In the genomic region with DNA sequence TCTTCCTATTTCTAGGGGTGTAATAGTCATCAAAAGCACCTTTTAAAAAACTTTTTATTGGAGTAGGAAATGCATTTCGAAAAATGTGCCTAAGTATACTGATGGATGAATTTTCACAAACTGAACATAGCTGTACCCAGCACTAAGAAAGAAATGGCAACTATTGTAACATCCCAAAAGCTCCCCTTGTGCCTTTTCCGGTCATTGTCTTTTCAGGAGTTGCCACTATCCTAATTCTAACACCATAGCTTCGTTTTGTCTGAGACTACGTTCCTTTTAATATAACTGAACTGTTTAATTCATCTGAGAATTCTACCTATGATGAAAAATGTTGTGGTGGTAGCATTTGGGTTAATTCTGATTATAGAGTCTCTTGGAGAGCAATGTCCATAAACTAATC, we compare ENCODE assay signal across 11 cellular contexts. TPM values are rescaled to one million over a fixed set of nuclear protein-coding genes. Genes with fewer than 3 reads are reported as not detected.
A peak's percentile ranks its signal among the peaks of the same experiment; 100 is the strongest.
DNase-seq lines count a peak whose midpoint lies in the region; ATAC-seq and TF ChIP-seq lines count a peak whose summit lies in the region.
"Had no signal": no experiment of that assay in that cellular context is flagged by ENCODE, and none has a peak within 500 bp of the region (broad histone marks: within the 10 kb centered on the region; RNA-seq: fewer than 3 reads in every experiment).

No MANE protein-coding gene starts in this region.

- no peaks in the 10 kb centered on the region for H3K9me3 ChIP-seq in DOHH2 (ENCODE audit: control insufficient read depth, insufficient read depth, low read length)
- H3K9me3 ChIP-seq in Loucy (ENCODE audit: insufficient read depth, low read depth, low read length), result no peaks in the 10 kb centered on the region

- H3K9me2 ChIP-seq in DOHH2 (replicated peaks; ENCODE audit: control insufficient read depth, low read length) (no peaks in the 10 kb centered on the region), Loucy (replicated peaks; ENCODE audit: low read depth, low read length) (no peaks in the 10 kb centered on the region)

- intact Hi-C loops in dendritic cell treated with granulocyte-macrophage colony-stimulating factor and Interleukin-4, amounts not matched to agents 40 ng/mL and 50 ng/mL, for 4 days (cut with micrococcal nuclease), result no loop called here

- H3F3A ChIP-seq in DOHH2 (ENCODE audit: control insufficient read depth, insufficient read depth), result no peaks in the 10 kb centered on the region
- no peaks in the 10 kb centered on the region for H3F3A ChIP-seq in Loucy (ENCODE audit: low read depth)

- peaks cover 45% of the 10 kb centered on the region for H3K4me1 Mint-ChIP-seq in dendritic cell treated with granulocyte-macrophage colony-stimulating factor and Interleukin-4, amounts not matched to agents 40 ng/mL and 50 ng/mL, for 4 days (ENCODE audit: low read depth)
- H3K4me1 Mint-ChIP-seq in neural crest cell, result peaks cover 31% of the 10 kb centered on the region

- H3K36me3 ChIP-seq in DOHH2 (ENCODE audit: control insufficient read depth, low read length) (peaks cover 54% of the 10 kb centered on the region), Loucy (ENCODE audit: insufficient read depth, low read length) (no peaks in the 10 kb centered on the region)

- H3K4me3 ChIP-seq in DOHH2 (ENCODE audit: low read length) (peak overlapping the region; percentile 92), Loucy (ENCODE audit: low read length, poor library complexity, severe bottlenecking) (peak overlapping the region; percentile 93)

- H3K4me3 Mint-ChIP-seq in dendritic cell treated with granulocyte-macrophage colony-stimulating factor and Interleukin-4, amounts not matched to agents 40 ng/mL and 50 ng/mL, for 4 days, result no peak overlapping the region
- peak overlapping the region; percentile 99 for H3K4me3 Mint-ChIP-seq in neural crest cell

- H3K79me2 ChIP-seq in DOHH2 (ENCODE audit: control insufficient read depth, low read length), result peaks cover 60% of the 10 kb centered on the region
- H3K79me2 ChIP-seq in Loucy (ENCODE audit: insufficient read depth, low read length), result peaks cover 30% of the 10 kb centered on the region

- H3K27me3 ChIP-seq in DOHH2 (ENCODE audit: control insufficient read depth, low read length) (no peaks in the 10 kb centered on the region), Loucy (ENCODE audit: insufficient read depth, low read length, poor library complexity, severe bottlenecking) (no peaks in the 10 kb centered on the region)

- no peak overlapping the region for H3K27ac ChIP-seq in DOHH2 (ENCODE audit: low read depth, low read length)

- H4K20me1 ChIP-seq in DOHH2 (ENCODE audit: control insufficient read depth, insufficient read depth, low read depth, low read length) (no peaks in the 10 kb centered on the region), Loucy (ENCODE audit: insufficient read depth, low read length, poor library complexity, severe bottlenecking) (peaks cover 6% of the 10 kb centered on the region)

- peak overlapping the region; percentile 95 for H3K9ac ChIP-seq in Loucy (ENCODE audit: low read depth, low read length, poor library complexity, severe bottlenecking)

- H3K9me3 Mint-ChIP-seq in dendritic cell treated with granulocyte-macrophage colony-stimulating factor and Interleukin-4, amounts not matched to agents 40 ng/mL and 50 ng/mL, for 4 days, result no peaks in the 10 kb centered on the region
- no peaks in the 10 kb centered on the region for H3K9me3 Mint-ChIP-seq in neural crest cell

- H3K27me3 Mint-ChIP-seq in dendritic cell treated with granulocyte-macrophage colony-stimulating factor and Interleukin-4, amounts not matched to agents 40 ng/mL and 50 ng/mL, for 4 days, result no peaks in the 10 kb centered on the region
- no peaks in the 10 kb centered on the region for H3K27me3 Mint-ChIP-seq in neural crest cell (ENCODE audit: low read depth)

- H3K4me1 ChIP-seq in DOHH2 (ENCODE audit: control insufficient read depth, low read length) (peaks cover 28% of the 10 kb centered on the region), Loucy (ENCODE audit: insufficient read depth, low read length, poor library complexity, severe bottlenecking) (peaks cover 33% of the 10 kb centered on the region)

- peak overlapping the region; percentile 23 for H3K27ac Mint-ChIP-seq in dendritic cell treated with granulocyte-macrophage colony-stimulating factor and Interleukin-4, amounts not matched to agents 40 ng/mL and 50 ng/mL, for 4 days
- no peak overlapping the region for H3K27ac Mint-ChIP-seq in neural crest cell (ENCODE audit: unreplicated experiment)

- no peak for ATAC-seq in esophagus mucosa
- ATAC-seq: left lobe of liver had no signal

- H2AFZ ChIP-seq in Loucy (ENCODE audit: low read length), result no peak overlapping the region

- H3K36me3 Mint-ChIP-seq in dendritic cell treated with granulocyte-macrophage colony-stimulating factor and Interleukin-4, amounts not matched to agents 40 ng/mL and 50 ng/mL, for 4 days (ENCODE audit: low read depth), result peaks cover 38% of the 10 kb centered on the region
- H3K36me3 Mint-ChIP-seq in neural crest cell (ENCODE audit: low read depth), result peaks cover 3% of the 10 kb centered on the region

- no peak for DNase-seq in neural crest cell (ENCODE audit: low read depth, low spot score)
- DNase-seq in D341Med (ENCODE audit: low spot score), result no peak
- no peak for DNase-seq in HK-2 (ENCODE audit: unreplicated experiment)
- DNase-seq: effector CD4-positive, alpha-beta T cell; NCI-H1105 treated with DMSO at 0.1 percent for 48 hours; small intestine had no signal

- H3K4me2 ChIP-seq in DOHH2 (ENCODE audit: low read length), result peak overlapping the region; percentile 83
- H3K4me2 ChIP-seq in Loucy (ENCODE audit: low read depth, low read length, poor library complexity, severe bottlenecking), result peak overlapping the region; percentile 68

- TF ChIP-seq CTCF in DOHH2 (IDR thresholded peaks at IDR 0.05; ENCODE audit: low read depth, low read length, poor library complexity, severe bottlenecking) (no peak), Loucy (conservative IDR thresholded peaks at IDR 0.05; ENCODE audit: low read length) (no peak), neural crest cell (conservative IDR thresholded peaks at IDR 0.05) (no peak)

RNA-seq across cellular contexts. Expression of a gene that starts 1.9 kb away (rescaled TPM):
- total RNA-seq in neural crest cell (94.2 and 98.2 TPM in 2 replicates), esophagus mucosa (90.3 TPM)

RNA-seq across cellular contexts. Expression of a gene that starts 31.5 kb away (rescaled TPM):
- 29.0 and 31.1 TPM in 2 replicates for total RNA-seq in neural crest cell
- total RNA-seq in esophagus mucosa, result 9.0 TPM

RNA-seq across cellular contexts. Expression of a gene that starts 36.9 kb away (rescaled TPM):
- total RNA-seq in neural crest cell, result 36.1 and 43.9 TPM in 2 replicates
- 13.1 TPM for total RNA-seq in esophagus mucosa

RNA-seq across cellular contexts. Expression of a gene that starts 59.1 kb away (rescaled TPM):
- total RNA-seq in neural crest cell (not detected in 2 replicates), esophagus mucosa (0.08 TPM)
